Comparison of ENCODE assay signal across 8 cellular contexts in genomic region chr17:61926831-61927210, GRCh38. TPM values are rescaled to one million over a fixed set of nuclear protein-coding genes. Genes with fewer than 3 reads are reported as not detected.
DNase-seq lines count a peak whose midpoint lies in the region; ATAC-seq and TF ChIP-seq lines count a peak whose summit lies in the region.

No MANE protein-coding gene starts in this region.

- intact Hi-C loops in OCI-LY7 (cut with micrococcal nuclease; ENCODE audit: unreplicated experiment): loop anchor here (1.0 to 2.0 kb wide), 2 partner anchors 64 to 138 kb away; partner anchors contain the start of genes BRIP1 and MED13

- no peaks in the 10 kb centered on the region for H3K9me2 ChIP-seq in OCI-LY7 (ENCODE audit: insufficient read depth, low read length)

- H3K36me3 ChIP-seq in GM06990 (ENCODE audit: control insufficient read depth, insufficient read depth, low read length) (no peaks in the 10 kb centered on the region; the same call in 1 of the 2 replicates), OCI-LY7 (ENCODE audit: insufficient read depth, low read length) (peaks cover 30% of the 10 kb centered on the region), neutrophil (peaks cover 12% of the 10 kb centered on the region)

- BruUV-seq in OCI-LY7 (replicated peaks; lab: Mats Ljungman, UMichigan): no TSS peak

- H3K9me3 ChIP-seq in OCI-LY7 (ENCODE audit: low read length): no peaks in the 10 kb centered on the region
- H3K9me3 ChIP-seq in neutrophil: no peaks in the 10 kb centered on the region

- TF ChIP-seq CTCF in GM06990 (IDR thresholded peaks at IDR 0.05; ENCODE audit: insufficient read depth, low read length, poor library complexity, severe bottlenecking) (no peak), OCI-LY7 (conservative IDR thresholded peaks at IDR 0.05; ENCODE audit: low read length) (no peak), epithelial cell of proximal tubule (conservative IDR thresholded peaks at IDR 0.05; ENCODE audit: low read depth, low read length) (no peak), neutrophil (IDR thresholded peaks at IDR 0.05) (no peak)

- peaks cover 20% of the 10 kb centered on the region for H3K4me1 ChIP-seq in OCI-LY7 (ENCODE audit: insufficient read depth, low read length, poor library complexity, severe bottlenecking)
- H3K4me1 ChIP-seq in neutrophil (ENCODE audit: control insufficient read depth in 1 of 2, insufficient read depth in 1 of 2, low read depth in 1 of 2, low read length in 1 of 2): peaks cover 16 to 17% of the 10 kb centered on the region in 2 experiments

- no peak for ATAC-seq in HG02981 (IDR thresholded peaks at IDR 0.05; ENCODE audit: unreplicated experiment)

- peak overlapping the region; percentile 92 for H3K4me2 ChIP-seq in OCI-LY7 (ENCODE audit: low read length)

- H3K79me2 ChIP-seq in OCI-LY7 (ENCODE audit: insufficient read depth, low read depth, low read length): peaks cover 14% of the 10 kb centered on the region; the same call in 1 of the 2 replicates

- H3K27me3 ChIP-seq in GM06990 (replicated peaks; ENCODE audit: control insufficient read depth, insufficient read depth, low read length) (no peaks in the 10 kb centered on the region), neutrophil (peaks cover 7% of the 10 kb centered on the region)

- H3K4me3 ChIP-seq in GM06990 (replicated peaks; ENCODE audit: low read depth, low read length): peak overlapping the region; percentile 87
- peak overlapping the region; percentile 75 for H3K4me3 ChIP-seq in OCI-LY7 (ENCODE audit: low read depth, low read length, poor library complexity, severe bottlenecking)
- H3K4me3 ChIP-seq in epithelial cell of proximal tubule (ENCODE audit: low read depth, low read length): peak overlapping the region; percentile 70
- H3K4me3 ChIP-seq in neutrophil (ENCODE audit: low read depth in 1 of 2, low read length in 1 of 2): peak overlapping the region; percentile 84 to 96

- DNase-seq in GM06990 (ENCODE audit: extremely low read depth, insufficient read length): no peak
- DNase-seq in OCI-LY7 (ENCODE audit: low spot score): no peak
- no peak for DNase-seq in epithelial cell of proximal tubule (ENCODE audit: low read depth)
- no peak for DNase-seq in central memory CD4-positive, alpha-beta T cell
- DNase-seq in NCI-H748 treated with DMSO at 0.1 percent for 48 hours (lab: John Stamatoyannopoulos, UW): no peak
- no peak for DNase-seq in HuH-7 (ENCODE audit: low spot score)

- CTCF ChIA-PET in OCI-LY7 (lab: Charles Lee; ENCODE audit: unreplicated experiment): no interaction called here

- no peaks in the 10 kb centered on the region for H4K20me1 ChIP-seq in OCI-LY7 (ENCODE audit: insufficient read depth, low read length)

- peak overlapping the region; percentile 61 for H3K27ac ChIP-seq in OCI-LY7 (ENCODE audit: low read depth, low read length, poor library complexity, severe bottlenecking)
- H3K27ac ChIP-seq in neutrophil: peak overlapping the region; percentile 78

- POLR2A ChIA-PET in OCI-LY7 (lab: Charles Lee): no interaction called here

- H2AFZ ChIP-seq in OCI-LY7 (ENCODE audit: low read length): peak overlapping the region; percentile 100

RNA-seq across cellular contexts. Expression of gene INTS2, which starts 1.0 kb away (rescaled TPM):
- 15.8 and 17.9 TPM in 2 replicates for total RNA-seq in OCI-LY7 (2014; rRNA removed; shearing (Covaris generic))
- total RNA-seq in OCI-LY7 (2022) (26.9 and 27.9 TPM in 2 replicates), epithelial cell of proximal tubule (10.0 and 10.3 TPM in 2 replicates)
